Comparison of ENCODE assay signal across 17 cellular contexts in the genomic region with DNA sequence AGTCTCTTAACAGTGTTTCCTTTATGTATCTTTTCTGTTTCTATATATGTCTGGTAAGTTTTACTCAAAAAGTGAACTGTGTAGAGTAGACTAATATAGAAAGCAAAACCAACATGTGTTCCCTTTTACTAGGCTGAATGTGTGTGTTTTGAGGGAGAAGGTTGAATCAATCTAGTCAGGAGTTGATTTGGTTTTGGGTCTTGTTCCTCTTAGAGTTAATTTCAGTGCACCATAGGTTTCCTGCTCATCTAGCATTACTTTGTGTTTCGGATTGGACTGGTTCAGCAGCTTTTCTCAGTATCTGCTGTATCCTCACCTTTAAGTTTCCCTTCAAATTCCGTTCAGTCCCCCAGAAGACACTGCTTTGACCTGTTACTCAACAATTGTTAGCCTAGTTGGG. TPM values are rescaled to one million over a fixed set of nuclear protein-coding genes. Genes with fewer than 3 reads are reported as not detected.
DNase-seq lines count a peak whose midpoint lies in the region; ATAC-seq lines count a peak whose summit lies in the region.
"Had no signal": no experiment of that assay in that cellular context is flagged by ENCODE, and none has a peak within 500 bp of the region (broad histone marks: within the 10 kb centered on the region; RNA-seq: fewer than 3 reads in every experiment).

No MANE protein-coding gene starts in this region.

- no peak for ATAC-seq in activated CD8-positive, alpha-beta memory T cell treated with anti-CD3 and anti-CD28 coated beads, Interleukin-2, amount 10 ng/mL, durations not matched to agents 7 days and 5 days
- ATAC-seq in GM21619 (IDR thresholded peaks at IDR 0.05; ENCODE audit: unreplicated experiment), result peak; percentile 74
- ATAC-seq in HG03469 (IDR thresholded peaks at IDR 0.05; ENCODE audit: unreplicated experiment), result peak; percentile 50
- ATAC-seq: HepG2 had no signal

- H3K9me3 Mint-ChIP-seq in activated CD8-positive, alpha-beta memory T cell treated with anti-CD3 and anti-CD28 coated beads, Interleukin-2, amount 10 ng/mL, durations not matched to agents 7 days and 5 days (ENCODE audit: low read depth), result peaks cover 4% of the 10 kb centered on the region

- no peak overlapping the region for H3K4me3 Mint-ChIP-seq in activated CD8-positive, alpha-beta memory T cell treated with anti-CD3 and anti-CD28 coated beads, Interleukin-2, amount 10 ng/mL, durations not matched to agents 7 days and 5 days

- peaks cover 4% of the 10 kb centered on the region for H3K36me3 Mint-ChIP-seq in activated CD8-positive, alpha-beta memory T cell treated with anti-CD3 and anti-CD28 coated beads, Interleukin-2, amount 10 ng/mL, durations not matched to agents 7 days and 5 days

- peak overlapping the region; percentile 52 for H3K27ac Mint-ChIP-seq in activated CD8-positive, alpha-beta memory T cell treated with anti-CD3 and anti-CD28 coated beads, Interleukin-2, amount 10 ng/mL, durations not matched to agents 7 days and 5 days

- CTCF ChIA-PET in activated CD8-positive, alpha-beta memory T cell treated with anti-CD3 and anti-CD28 coated beads, Interleukin-2, amount 10 ng/mL, durations not matched to agents 7 days and 5 days (lab: Charles Lee), result no interaction called here

- peaks cover 11% of the 10 kb centered on the region for H3K27me3 Mint-ChIP-seq in activated CD8-positive, alpha-beta memory T cell treated with anti-CD3 and anti-CD28 coated beads, Interleukin-2, amount 10 ng/mL, durations not matched to agents 7 days and 5 days

- no peak for DNase-seq in activated CD8-positive, alpha-beta memory T cell treated with anti-CD3 and anti-CD28 coated beads, Interleukin-2, amount 10 ng/mL, durations not matched to agents 7 days and 5 days
- no peak for DNase-seq in activated CD8-positive, alpha-beta memory T cell treated with anti-CD3 and anti-CD28 coated beads, Interleukin-2, amount 50 U/mL, for 48 hours
- DNase-seq in pons (ENCODE audit: low spot score) (peak; percentile 76), NCI-H2107 (lab: John Stamatoyannopoulos, UW) (no peak), NCI-H524 treated with DMSO at 0.1 percent for 48 hours (lab: John Stamatoyannopoulos, UW) (no peak)
- DNase-seq in stimulated activated CD4-positive, alpha-beta T cell treated with anti-CD3 and anti-CD28 coated beads, Interleukin-4, amount 100 ng/mL, for 4 hours, result no peak
- DNase-seq: activated T-cell treated with anti-CD3 and anti-CD28 coated beads for 4 hours; effector CD8-positive, alpha-beta T cell; foreskin melanocyte; NCI-H774; posterior cingulate gyrus had no signal

- peaks cover 16% of the 10 kb centered on the region for H3K4me1 Mint-ChIP-seq in activated CD8-positive, alpha-beta memory T cell treated with anti-CD3 and anti-CD28 coated beads, Interleukin-2, amount 10 ng/mL, durations not matched to agents 7 days and 5 days

RNA-seq across cellular contexts. Expression of a gene that starts 52.0 kb away (rescaled TPM):
- under 1 TPM in 1 of 2 experiments, not detected in 1; 0.23 TPM for total RNA-seq in activated CD8-positive, alpha-beta memory T cell treated with anti-CD3 and anti-CD28 coated beads, Interleukin-2, amount 10 ng/mL, durations not matched to agents 7 days and 5 days
- total RNA-seq: A172, HepG2, mononuclear cell, urinary bladder had no signal

RNA-seq across cellular contexts. Expression of a gene that starts 55.3 kb away (rescaled TPM):
- total RNA-seq in activated CD8-positive, alpha-beta memory T cell treated with anti-CD3 and anti-CD28 coated beads, Interleukin-2, amount 10 ng/mL, durations not matched to agents 7 days and 5 days, result not detected
- total RNA-seq: A172, HepG2, mononuclear cell, urinary bladder had no signal
